ENCODE assay signal across 11 cellular contexts in the genomic region with DNA sequence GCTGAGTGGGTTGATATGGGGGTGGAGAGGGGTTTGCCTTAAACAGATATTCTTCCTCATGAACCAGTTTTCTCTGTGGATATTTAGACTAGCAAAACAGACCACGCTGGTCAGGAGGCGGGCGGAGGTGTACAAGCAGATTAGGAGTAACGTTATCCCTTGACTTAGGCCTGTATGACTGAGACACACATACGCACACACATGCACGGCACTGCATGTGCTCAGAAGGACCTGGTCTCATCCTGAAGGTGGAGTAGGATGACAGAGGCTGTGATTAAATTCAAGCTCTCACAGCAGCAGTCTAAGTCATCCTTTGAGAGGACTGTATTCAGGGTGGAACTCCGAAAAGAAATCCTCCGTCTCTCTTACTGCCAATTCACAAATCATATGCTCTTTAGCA.
DNase-seq lines count a peak whose midpoint lies in the region; FAIRE-seq and TF ChIP-seq lines count a peak whose summit lies in the region.
"Had no signal": no experiment of that assay in that cellular context is flagged by ENCODE, and none has a peak within 500 bp of the region (broad histone marks: within the 10 kb centered on the region; RNA-seq: fewer than 3 reads in every experiment).

No MANE protein-coding gene starts in this region.

- no peaks in the 10 kb centered on the region for H3K27me3 Mint-ChIP-seq in type B pancreatic cell

- peak; percentile 64 for FAIRE-seq in keratinocyte (lab: Jason Lieb, UNC)
- FAIRE-seq: GM12891 had no signal

- dilution Hi-C loops in keratinocyte (cut with MboI; ENCODE audit: extremely low pct_ligation_motif_present, low sequenced_read_pairs): no loop called here

- peak overlapping the region; percentile 99 for H3K27ac Mint-ChIP-seq in type B pancreatic cell
- H3K27ac Mint-ChIP-seq: activated naive CD4-positive, alpha-beta T cell treated with anti-CD3 and anti-CD28 coated beads, Interleukin-2, amount 50 U/mL, for 24 hours had no signal

- H3K9ac ChIP-seq in keratinocyte (ENCODE audit: control insufficient read depth, extremely low read depth, insufficient read depth, low read length): peak overlapping the region; percentile 40

- DNase-seq in NCI-H146 (lab: John Stamatoyannopoulos, UW) (peak; percentile 31), NCI-H146 treated with DMSO at 0.1 percent for 48 hours (lab: John Stamatoyannopoulos, UW; ENCODE audit: unreplicated experiment) (no peak), astrocyte of the spinal cord (ENCODE audit: low read depth, low spot score) (no peak), keratinocyte (ENCODE audit: low read depth, low spot score) (no peak), type B pancreatic cell (ENCODE audit: extremely low spot score, unreplicated experiment) (no peak), pons (ENCODE audit: low spot score) (no peak)
- DNase-seq in stimulated activated CD4-positive, alpha-beta T cell treated with anti-CD3 and anti-CD28 coated beads, Interleukin-4, amount 100 ng/mL, for 24 hours: no peak
- no peak for DNase-seq in activated effector memory CD4-positive, alpha-beta T cell treated with anti-CD3 and anti-CD28 coated beads, Interleukin-2, amount 50 U/mL, for 16 hours
- DNase-seq: right lobe of liver had no signal

- in situ Hi-C loops in astrocyte of the spinal cord (cut with HindIII; ENCODE audit: low sequenced_read_pairs): no loop called here

- H3K27me3 ChIP-seq in keratinocyte (ENCODE audit: control insufficient read depth, extremely low read depth, insufficient read depth, low read length): no peaks in the 10 kb centered on the region
- H3K27me3 ChIP-seq: right lobe of liver had no signal

- no peak overlapping the region for H3K27ac ChIP-seq in keratinocyte (ENCODE audit: control insufficient read depth, insufficient read depth, low read length)
- H3K27ac ChIP-seq: right lobe of liver had no signal

- no peaks in the 10 kb centered on the region for H3K36me3 Mint-ChIP-seq in type B pancreatic cell
- H3K36me3 Mint-ChIP-seq: activated naive CD4-positive, alpha-beta T cell treated with anti-CD3 and anti-CD28 coated beads, Interleukin-2, amount 50 U/mL, for 24 hours had no signal

- no peaks in the 10 kb centered on the region for H3K79me2 ChIP-seq in keratinocyte (ENCODE audit: control insufficient read depth, insufficient read depth, low read length)

- H3K9me3 Mint-ChIP-seq in type B pancreatic cell: no peaks in the 10 kb centered on the region
- H3K9me3 Mint-ChIP-seq: activated naive CD4-positive, alpha-beta T cell treated with anti-CD3 and anti-CD28 coated beads, Interleukin-2, amount 50 U/mL, for 24 hours had no signal

- no peaks in the 10 kb centered on the region for H3K9me3 ChIP-seq in keratinocyte (ENCODE audit: control insufficient read depth, low read depth, low read length)
- H3K9me3 ChIP-seq: right lobe of liver had no signal

- H3K36me3 ChIP-seq in keratinocyte (ENCODE audit: control insufficient read depth in 2 of 2, extremely low read depth in 1 of 2, insufficient read depth in 2 of 2, low read length in 2 of 2): no peaks in the 10 kb centered on the region
- H3K36me3 ChIP-seq: right lobe of liver had no signal

- peaks cover 26% of the 10 kb centered on the region for H3K4me1 Mint-ChIP-seq in type B pancreatic cell (ENCODE audit: unreplicated experiment)
- H3K4me1 Mint-ChIP-seq: activated naive CD4-positive, alpha-beta T cell treated with anti-CD3 and anti-CD28 coated beads, Interleukin-2, amount 50 U/mL, for 24 hours had no signal

- H3K4me3 ChIP-seq in astrocyte of the spinal cord (ENCODE audit: low read depth, low read length) (peak overlapping the region; percentile 25), keratinocyte (ENCODE audit: control insufficient read depth in 2 of 3, extremely low read depth in 1 of 3, insufficient read depth in 2 of 3, low read depth in 1 of 3, low read length in 3 of 3) (peak overlapping the region in 2 of 3 experiments; percentile 6 to 29)
- H3K4me3 ChIP-seq: right lobe of liver had no signal

- peak overlapping the region; percentile 85 for H3K4me3 Mint-ChIP-seq in type B pancreatic cell
- H3K4me3 Mint-ChIP-seq: activated naive CD4-positive, alpha-beta T cell treated with anti-CD3 and anti-CD28 coated beads, Interleukin-2, amount 50 U/mL, for 24 hours had no signal

- TF ChIP-seq CTCF in astrocyte of the spinal cord (IDR thresholded peaks at IDR 0.05; ENCODE audit: low read depth, low read length): no peak
- peak in 1 of 3 experiments; percentile 14 for TF ChIP-seq CTCF in keratinocyte (optimal IDR thresholded peaks at IDR 0.05 in 1 of 3, IDR thresholded peaks at IDR 0.05 in 1 of 3, conservative IDR thresholded peaks at IDR 0.05 in 1 of 3; ENCODE audit: extremely low read depth in 1 of 3, insufficient read depth in 2 of 3, low read length in 3 of 3)
- TF ChIP-seq CTCF in type B pancreatic cell (conservative IDR thresholded peaks at IDR 0.05): no peak

- peaks cover 8% of the 10 kb centered on the region for H3K4me1 ChIP-seq in keratinocyte (ENCODE audit: control insufficient read depth, extremely low read depth, insufficient read depth, low read length)
- H3K4me1 ChIP-seq: right lobe of liver had no signal

- H4K20me1 ChIP-seq in keratinocyte (ENCODE audit: control insufficient read depth, extremely low read depth, insufficient read depth, low read length): no peaks in the 10 kb centered on the region

- H2AFZ ChIP-seq in keratinocyte (ENCODE audit: control insufficient read depth, low read length): peak overlapping the region; percentile 83

- peak overlapping the region; percentile 69 for H3K4me2 ChIP-seq in keratinocyte (ENCODE audit: control insufficient read depth, extremely low read depth, insufficient read depth, low read depth, low read length)

- no peaks in the 10 kb centered on the region for H3K9me1 ChIP-seq in keratinocyte (ENCODE audit: control insufficient read depth, extremely low read depth, insufficient read depth, low read length)
